8 cellular contexts compared by ENCODE assay signal in genomic region chr16:2486645-2487516, GRCh38. TPM values are rescaled to one million over a fixed set of nuclear protein-coding genes. Genes with fewer than 3 reads are reported as not detected.
DNase-seq lines count a peak whose midpoint lies in the region; ATAC-seq, FAIRE-seq and TF ChIP-seq lines count a peak whose summit lies in the region.

No MANE protein-coding gene starts in this region.

- no peak overlapping the region for H3K27ac ChIP-seq in CD8-positive, alpha-beta memory T cell (ENCODE audit: low read depth, low read length)
- H3K27ac ChIP-seq in K562 (ENCODE audit: extremely low read depth, low read depth, low read length), result no peak overlapping the region
- no peak overlapping the region for H3K27ac ChIP-seq in mesenchymal stem cell (ENCODE audit: low read length, poor library complexity, severe bottlenecking)

- no TSS peak for BruUV-seq in K562 (replicated peaks; lab: Mats Ljungman, UMichigan)

- H3K23ac ChIP-seq in mesenchymal stem cell (ENCODE audit: low read length in 2 of 2), result peak overlapping the region in 1 of 2 experiments; percentile 67

- no peak overlapping the region for H2BK15ac ChIP-seq in mesenchymal stem cell (ENCODE audit: low read depth, poor library complexity, severe bottlenecking)

- in situ Hi-C loops in K562 (cut with MboI), result no loop called here

- H2BK5ac ChIP-seq in mesenchymal stem cell (ENCODE audit: low read depth, low read length, poor library complexity, severe bottlenecking), result no peak overlapping the region

- peak overlapping the region; percentile 4 to 96 (median 80) for H3K27ac Mint-ChIP-seq in CD8-positive, alpha-beta memory T cell
- peak overlapping the region; percentile 62 for H3K27ac Mint-ChIP-seq in T-helper 2 cell treated with Interferon-gamma antibody and Interleukin-4, amounts not matched to agents 5 μg/mL and 100 μg/mL, for 36 hours

- H3K4me1 ChIP-seq in CD8-positive, alpha-beta memory T cell (ENCODE audit: insufficient read depth, low read length), result peaks cover 14% of the 10 kb centered on the region
- H3K4me1 ChIP-seq in K562 (replicated peaks in 1 of 2; ENCODE audit: control insufficient read depth in 2 of 2, insufficient read depth in 2 of 2, low read length in 2 of 2) (peaks cover 24 to 77% of the 10 kb centered on the region in 2 experiments), mesenchymal stem cell (ENCODE audit: control insufficient read depth, insufficient read depth, low read depth, low read length) (peaks cover 24% of the 10 kb centered on the region)

- H3K9me3 ChIP-seq in CD8-positive, alpha-beta memory T cell (ENCODE audit: low read length), result no peaks in the 10 kb centered on the region
- H3K9me3 ChIP-seq in K562 (replicated peaks; ENCODE audit: control insufficient read depth, insufficient read depth, low read depth, low read length) (no peaks in the 10 kb centered on the region), mesenchymal stem cell (ENCODE audit: control insufficient read depth, low read length) (no peaks in the 10 kb centered on the region)

- no peak overlapping the region for H4K91ac ChIP-seq in mesenchymal stem cell (ENCODE audit: low read length)

- CTCF ChIA-PET in CD8-positive, alpha-beta memory T cell (lab: Charles Lee), result interaction anchor here (1.0 to 1.5 kb wide), 6 partner anchors 12 to 292 kb away, joined by 3 to 9 read pairs (median 3); partner anchors contain the start of genes ECI1 and TBC1D24
- CTCF ChIA-PET in K562 (lab: Yijun Ruan, JAX; ENCODE audit: low intra/inter-chr PET ratio), result no interaction called here

- no peak overlapping the region for H2BK120ac ChIP-seq in mesenchymal stem cell (ENCODE audit: low read depth, low read length)

- H3K18ac ChIP-seq in mesenchymal stem cell (ENCODE audit: low read depth in 1 of 2, low read length in 2 of 2), result peak overlapping the region in 1 of 2 experiments; percentile 50

- H3K79me2 ChIP-seq in K562 (ENCODE audit: control insufficient read depth, insufficient read depth, low read length), result peaks cover 73% of the 10 kb centered on the region

- no peak overlapping the region for H3K4me2 ChIP-seq in K562 (ENCODE audit: insufficient read depth, low read length)
- H3K4me2 ChIP-seq in mesenchymal stem cell (ENCODE audit: low read length, poor library complexity, severe bottlenecking), result no peak overlapping the region

- H2AK5ac ChIP-seq in mesenchymal stem cell (ENCODE audit: low read length, severe bottlenecking), result no peak overlapping the region

- peak overlapping the region; percentile 35 for H4K8ac ChIP-seq in mesenchymal stem cell (ENCODE audit: low read length)

- no peak for TF ChIP-seq POLR2A in K562 (conservative IDR thresholded peaks at IDR 0.05)

- no peaks in the 10 kb centered on the region for H3K27me3 Mint-ChIP-seq in CD8-positive, alpha-beta memory T cell
- H3K27me3 Mint-ChIP-seq in T-helper 2 cell treated with Interferon-gamma antibody and Interleukin-4, amounts not matched to agents 5 μg/mL and 100 μg/mL, for 36 hours (ENCODE audit: low read depth), result peaks cover 2% of the 10 kb centered on the region

- FAIRE-seq in K562 (lab: Jason Lieb, UNC), result peak; percentile 15

- no peaks in the 10 kb centered on the region for H3K36me3 ChIP-seq in CD8-positive, alpha-beta memory T cell (ENCODE audit: insufficient read depth, low read length)
- peaks cover 35% of the 10 kb centered on the region; the same call in 2 of the 3 replicates for H3K36me3 ChIP-seq in K562 (ENCODE audit: control insufficient read depth, insufficient read depth, low read length)
- peaks cover 3 to 26% of the 10 kb centered on the region in 2 experiments for H3K36me3 ChIP-seq in mesenchymal stem cell (ENCODE audit: control insufficient read depth in 1 of 2, insufficient read depth in 2 of 2, low read depth in 1 of 2, low read length in 2 of 2)

- TF ChIP-seq RAD21 in K562 (CRISPR knock-in tag; conservative IDR thresholded peaks at IDR 0.05 in 1 of 2, IDR thresholded peaks at IDR 0.05 in 1 of 2), result no peak

- WGBS in K562 (ENCODE audit: insufficient coverage, low coverage, missing lambda C conversion rate), result 90% methylated on average over 25 of the region's 29 CpGs
- WGBS in mesenchymal stem cell, result 85% methylated on average over 29 of the region's 29 CpGs

- peaks cover 50% of the 10 kb centered on the region for H3K79me1 ChIP-seq in mesenchymal stem cell (replicated peaks; ENCODE audit: low read length, poor library complexity, severe bottlenecking)

- peak; percentile 81 for ATAC-seq in GM21786 (IDR thresholded peaks at IDR 0.05; ENCODE audit: unreplicated experiment)
- no peak for ATAC-seq in K562
- ATAC-seq in GM21390 (IDR thresholded peaks at IDR 0.05; ENCODE audit: unreplicated experiment), result no peak

- peak overlapping the region in 1 of 2 experiments; percentile 79 for H3K14ac ChIP-seq in mesenchymal stem cell (ENCODE audit: low read length in 2 of 2)

- H2BK12ac ChIP-seq in mesenchymal stem cell (ENCODE audit: low read length in 2 of 2), result peak overlapping the region in 1 of 2 experiments; percentile 37

- H3K4me3 ChIP-seq in CD8-positive, alpha-beta memory T cell (ENCODE audit: low read length), result no peak overlapping the region
- H3K4me3 ChIP-seq in K562 (no peak overlapping the region), mesenchymal stem cell (ENCODE audit: insufficient read depth in 1 of 2, low read depth in 1 of 2, low read length in 2 of 2) (no peak overlapping the region)

- POLR2A ChIA-PET in CD8-positive, alpha-beta memory T cell (lab: Charles Lee), result interaction anchor here (1.3 kb wide), 1 partner anchor 12 kb away, joined by 3 read pairs; the partner anchor contains the start of gene TBC1D24
- POLR2A ChIA-PET in K562 (lab: Yijun Ruan, JAX), result interaction anchor here (0.6 to 1.3 kb wide), 2 partner anchors 14 to 337 kb away, joined by 3 read pairs; no protein-coding TSS in a partner anchor

- no peak for TF ChIP-seq EP300 in K562 (IDR thresholded peaks at IDR 0.05; ENCODE audit: low read length)

- H4K20me1 ChIP-seq in K562 (replicated peaks; ENCODE audit: control insufficient read depth, insufficient read depth, low read length), result peaks cover 5% of the 10 kb centered on the region; the same call in 1 of the 2 replicates

- H3K9ac ChIP-seq in K562 (ENCODE audit: insufficient read depth in 1 of 2, low read depth in 2 of 2, low read length in 2 of 2) (peak overlapping the region in 1 of 2 experiments; percentile 77; a peak in 2 of 4 replicates), mesenchymal stem cell (ENCODE audit: low read length) (no peak overlapping the region)

- no peaks in the 10 kb centered on the region for H3K9me1 ChIP-seq in K562 (ENCODE audit: control insufficient read depth, insufficient read depth, low read length)

- no peak overlapping the region for H3K4ac ChIP-seq in mesenchymal stem cell (ENCODE audit: low read depth in 1 of 2, low read length in 2 of 2)

- no peaks in the 10 kb centered on the region for H3K27me3 ChIP-seq in CD8-positive, alpha-beta memory T cell (ENCODE audit: insufficient read depth, low read length, poor library complexity, severe bottlenecking)
- no peaks in the 10 kb centered on the region for H3K27me3 ChIP-seq in K562 (ENCODE audit: control insufficient read depth in 2 of 2, insufficient read depth in 2 of 2, low read length in 2 of 2)
- H3K27me3 ChIP-seq in mesenchymal stem cell (ENCODE audit: control insufficient read depth in 1 of 2, insufficient read depth in 1 of 2, low read length in 2 of 2), result no peaks in the 10 kb centered on the region

- no peaks in the 10 kb centered on the region for H3K36me3 Mint-ChIP-seq in CD8-positive, alpha-beta memory T cell
- no peaks in the 10 kb centered on the region for H3K36me3 Mint-ChIP-seq in T-helper 2 cell treated with Interferon-gamma antibody and Interleukin-4, amounts not matched to agents 5 μg/mL and 100 μg/mL, for 36 hours (ENCODE audit: low read depth)

- intact Hi-C loops in K562 (cut with micrococcal nuclease), result no loop called here

- peak overlapping the region in 5 of 7 donors; percentile 56 to 69 (median 63) for H3K4me3 Mint-ChIP-seq in CD8-positive, alpha-beta memory T cell
- H3K4me3 Mint-ChIP-seq in T-helper 2 cell treated with Interferon-gamma antibody and Interleukin-4, amounts not matched to agents 5 μg/mL and 100 μg/mL, for 36 hours, result peak overlapping the region; percentile 54

- peak; percentile 65 to 87 (median 75) for DNase-seq in CD8-positive, alpha-beta memory T cell
- peak; percentile 62 for DNase-seq in T-helper 2 cell treated with Interferon-gamma antibody and Interleukin-4, amounts not matched to agents 5 μg/mL and 100 μg/mL, for 36 hours (ENCODE audit: low spot score)
- DNase-seq in K562 (ENCODE audit: extremely low read depth in 1 of 4, low spot score in 3 of 4), result no peak
- DNase-seq in mesenchymal stem cell, result no peak
- DNase-seq in stimulated activated CD8-positive, alpha-beta memory T cell treated with anti-CD3 and anti-CD28 coated beads, Interleukin-7, amount 100 ng/mL, for 4 hours (ENCODE audit: low read depth in 2 of 2), result peak; percentile 76 to 81
- no peak for DNase-seq in DMS153 treated with DMSO at 0.1 percent for 48 hours (lab: John Stamatoyannopoulos, UW; ENCODE audit: unreplicated experiment)

- no peaks in the 10 kb centered on the region for H3K9me3 Mint-ChIP-seq in CD8-positive, alpha-beta memory T cell
- no peaks in the 10 kb centered on the region for H3K9me3 Mint-ChIP-seq in T-helper 2 cell treated with Interferon-gamma antibody and Interleukin-4, amounts not matched to agents 5 μg/mL and 100 μg/mL, for 36 hours

- TF ChIP-seq CTCF in K562 (IDR thresholded peaks at IDR 0.05 in 2 of 3, conservative IDR thresholded peaks at IDR 0.05 in 1 of 3; ENCODE audit: insufficient read depth in 2 of 3, low read depth in 1 of 3, low read length in 3 of 3), result no peak

- peaks cover 13 to 28% (median 16%) of the 10 kb centered on the region in 3 donors for H3K4me1 Mint-ChIP-seq in CD8-positive, alpha-beta memory T cell
- peaks cover 10% of the 10 kb centered on the region for H3K4me1 Mint-ChIP-seq in T-helper 2 cell treated with Interferon-gamma antibody and Interleukin-4, amounts not matched to agents 5 μg/mL and 100 μg/mL, for 36 hours (ENCODE audit: low read depth)

- no peak overlapping the region for H2AFZ ChIP-seq in K562 (ENCODE audit: low read depth, low read length)
- no peak overlapping the region for H2AFZ ChIP-seq in mesenchymal stem cell (ENCODE audit: low read depth, low read length)

RNA-seq across cellular contexts. Expression of gene TBC1D24, which starts 12.0 kb away (rescaled TPM):
- total RNA-seq in CD8-positive, alpha-beta memory T cell, result 10 to 100 TPM; 28.3 to 32.7 TPM
- 3.5 TPM for polyA plus RNA-seq in CD8-positive, alpha-beta memory T cell
- 29.2 and 69.3 TPM in 2 replicates for total RNA-seq in K562 (2011; cell fraction: chromatin; rRNA removed; ENCODE audit: low replicate concordance)
- total RNA-seq in K562 (2011; cell fraction: nucleolus; rRNA removed), result 36.9 and 38.2 TPM in 2 replicates
- total RNA-seq in K562 (2011; cell fraction: nucleoplasm; rRNA removed), result 27.0 and 36.9 TPM in 2 replicates
- total RNA-seq in K562 (2014; rRNA removed), result 7.2 and 13.4 TPM in 2 replicates
- total RNA-seq in K562 (2014; rRNA removed; fragmentation: Illumina TruSeq; extraction: Trizol), result 4.2 and 4.9 TPM in 2 replicates
- total RNA-seq in K562 (2015; rRNA removed; fragmentation: Illumina TruSeq; extraction: Trizol), result 9.1 and 11.2 TPM in 2 replicates
- 22.6 and 24.3 TPM in 2 replicates for total RNA-seq in K562 (2021)
- polyA plus RNA-seq in K562 (2011; rRNA removed), result 5.7 and 9.4 TPM in 2 replicates
- 7.1 and 12.3 TPM in 2 replicates for polyA plus RNA-seq in K562 (2011; cell fraction: cytosol; rRNA removed)
- 22.9 and 34.2 TPM in 2 replicates for polyA plus RNA-seq in K562 (2011; cell fraction: nucleus; rRNA removed)
- polyA plus RNA-seq in K562 (2012), result 8.5 and 9.1 TPM in 2 replicates
- 7.2 and 9.4 TPM in 2 replicates for polyA plus RNA-seq in K562 (2014; fragmentation: Illumina TruSeq; extraction: Trizol)
- 1 to 10 TPM; 1.7 to 4.2 TPM for polyA plus RNA-seq in K562 (2014; fragmentation: Nextera tagmentation; extraction: Ambion mirVana)
- 8.3 and 9.3 TPM in 2 replicates for polyA plus RNA-seq in K562 (2014; rRNA removed)
- polyA minus RNA-seq in K562 (2011; rRNA and poly(A)+ RNA removed), result 6.5 and 9.7 TPM in 2 replicates
- polyA minus RNA-seq in K562 (2011; cell fraction: cytosol; rRNA and poly(A)+ RNA removed), result 13.1 and 14.3 TPM in 2 replicates
- 12.5 and 15.3 TPM in 2 replicates for polyA minus RNA-seq in K562 (2011; cell fraction: nucleus; rRNA and poly(A)+ RNA removed)
- polyA plus RNA-seq in mesenchymal stem cell (2013, experiment 1 of 2), result 4.9 TPM
- 4.1 TPM for polyA plus RNA-seq in mesenchymal stem cell (2013, experiment 2 of 2)

RNA-seq across cellular contexts. Expression of gene NTN3, which starts 15.8 kb away (rescaled TPM):
- total RNA-seq in CD8-positive, alpha-beta memory T cell, result not detected
- polyA plus RNA-seq in CD8-positive, alpha-beta memory T cell, result not detected
- 0.42 TPM in 1 of 2 replicates, not detected in the other for total RNA-seq in K562 (2011; cell fraction: chromatin; rRNA removed; ENCODE audit: low replicate concordance)
- 0.13 and 0.17 TPM in 2 replicates for total RNA-seq in K562 (2011; cell fraction: nucleolus; rRNA removed)
- total RNA-seq in K562 (2011; cell fraction: nucleoplasm; rRNA removed), result not detected in 2 replicates
- total RNA-seq in K562 (2014; rRNA removed), result not detected in 2 replicates
- not detected in 2 replicates for total RNA-seq in K562 (2014; rRNA removed; fragmentation: Illumina TruSeq; extraction: Trizol)
- not detected in 2 replicates for total RNA-seq in K562 (2015; rRNA removed; fragmentation: Illumina TruSeq; extraction: Trizol)
- not detected in 2 replicates for total RNA-seq in K562 (2021)
- polyA plus RNA-seq in K562 (2011; rRNA removed), result not detected in 2 replicates
- polyA plus RNA-seq in K562 (2011; cell fraction: cytosol; rRNA removed), result not detected in 2 replicates
- polyA plus RNA-seq in K562 (2011; cell fraction: nucleus; rRNA removed), result not detected in 2 replicates
- 0.07 and 0.08 TPM in 2 replicates for polyA plus RNA-seq in K562 (2012)
- polyA plus RNA-seq in K562 (2014; fragmentation: Illumina TruSeq; extraction: Trizol), result not detected in 2 replicates
- not detected for polyA plus RNA-seq in K562 (2014; fragmentation: Nextera tagmentation; extraction: Ambion mirVana)
- not detected in 2 replicates for polyA plus RNA-seq in K562 (2014; rRNA removed)
- not detected in 2 replicates for polyA minus RNA-seq in K562 (2011; rRNA and poly(A)+ RNA removed)
- not detected in 2 replicates for polyA minus RNA-seq in K562 (2011; cell fraction: cytosol; rRNA and poly(A)+ RNA removed)
- not detected in 2 replicates for polyA minus RNA-seq in K562 (2011; cell fraction: nucleus; rRNA and poly(A)+ RNA removed)
- polyA plus RNA-seq in mesenchymal stem cell (2013, experiment 1 of 2), result 0.14 TPM
- 0.15 TPM for polyA plus RNA-seq in mesenchymal stem cell (2013, experiment 2 of 2)

RNA-seq across cellular contexts. Expression of gene ATP6V0C, which starts 26.9 kb away (rescaled TPM):
- 100 to 1,000 TPM; 154 to 157 TPM for total RNA-seq in CD8-positive, alpha-beta memory T cell
- 101 TPM for polyA plus RNA-seq in CD8-positive, alpha-beta memory T cell
- 30.3 and 91.0 TPM in 2 replicates for total RNA-seq in K562 (2011; cell fraction: chromatin; rRNA removed; ENCODE audit: low replicate concordance)
- total RNA-seq in K562 (2011; cell fraction: nucleolus; rRNA removed), result 132 and 138 TPM in 2 replicates
- total RNA-seq in K562 (2011; cell fraction: nucleoplasm; rRNA removed), result 102 and 104 TPM in 2 replicates
- 28.4 and 48.6 TPM in 2 replicates for total RNA-seq in K562 (2014; rRNA removed)
- total RNA-seq in K562 (2014; rRNA removed; fragmentation: Illumina TruSeq; extraction: Trizol), result 10.2 and 10.8 TPM in 2 replicates
- total RNA-seq in K562 (2015; rRNA removed; fragmentation: Illumina TruSeq; extraction: Trizol), result 22.7 and 24.3 TPM in 2 replicates
- total RNA-seq in K562 (2021), result 213 and 228 TPM in 2 replicates
- 7.1 and 14.1 TPM in 2 replicates for polyA plus RNA-seq in K562 (2011; rRNA removed)
- polyA plus RNA-seq in K562 (2011; cell fraction: cytosol; rRNA removed), result 28.4 and 49.5 TPM in 2 replicates
- 18.4 and 28.6 TPM in 2 replicates for polyA plus RNA-seq in K562 (2011; cell fraction: nucleus; rRNA removed)
- 228 and 237 TPM in 2 replicates for polyA plus RNA-seq in K562 (2012)
- 44.5 and 83.3 TPM in 2 replicates for polyA plus RNA-seq in K562 (2014; fragmentation: Illumina TruSeq; extraction: Trizol)
- 1 to 10 TPM; 2.9 to 5.2 TPM for polyA plus RNA-seq in K562 (2014; fragmentation: Nextera tagmentation; extraction: Ambion mirVana)
- 63.0 and 66.3 TPM in 2 replicates for polyA plus RNA-seq in K562 (2014; rRNA removed)
- polyA minus RNA-seq in K562 (2011; rRNA and poly(A)+ RNA removed), result 4.5 and 5.5 TPM in 2 replicates
- polyA minus RNA-seq in K562 (2011; cell fraction: cytosol; rRNA and poly(A)+ RNA removed), result 81.8 and 143 TPM in 2 replicates
- 8.2 and 10.8 TPM in 2 replicates for polyA minus RNA-seq in K562 (2011; cell fraction: nucleus; rRNA and poly(A)+ RNA removed)
- 498 TPM for polyA plus RNA-seq in mesenchymal stem cell (2013, experiment 1 of 2)
- polyA plus RNA-seq in mesenchymal stem cell (2013, experiment 2 of 2), result 484 TPM

RNA-seq across cellular contexts. Expression of gene TEDC2, which starts 27.0 kb away (rescaled TPM):
- total RNA-seq in CD8-positive, alpha-beta memory T cell, result 10 to 100 TPM; 32.1 to 34.2 TPM
- polyA plus RNA-seq in CD8-positive, alpha-beta memory T cell, result 0.56 TPM
- total RNA-seq in K562 (2011; cell fraction: chromatin; rRNA removed; ENCODE audit: low replicate concordance), result 28.4 and 114 TPM in 2 replicates
- 102 and 124 TPM in 2 replicates for total RNA-seq in K562 (2011; cell fraction: nucleolus; rRNA removed)
- 40.8 and 51.4 TPM in 2 replicates for total RNA-seq in K562 (2011; cell fraction: nucleoplasm; rRNA removed)
- 50.2 and 66.0 TPM in 2 replicates for total RNA-seq in K562 (2014; rRNA removed)
- total RNA-seq in K562 (2014; rRNA removed; fragmentation: Illumina TruSeq; extraction: Trizol), result 6.4 and 11.6 TPM in 2 replicates
- total RNA-seq in K562 (2015; rRNA removed; fragmentation: Illumina TruSeq; extraction: Trizol), result 25.8 and 28.4 TPM in 2 replicates
- total RNA-seq in K562 (2021), result 43.0 and 46.1 TPM in 2 replicates
- polyA plus RNA-seq in K562 (2011; rRNA removed), result 11.5 and 19.7 TPM in 2 replicates
- polyA plus RNA-seq in K562 (2011; cell fraction: cytosol; rRNA removed), result 12.4 and 30.6 TPM in 2 replicates
- polyA plus RNA-seq in K562 (2011; cell fraction: nucleus; rRNA removed), result 115 and 152 TPM in 2 replicates
- 25.5 and 36.0 TPM in 2 replicates for polyA plus RNA-seq in K562 (2012)
- polyA plus RNA-seq in K562 (2014; fragmentation: Illumina TruSeq; extraction: Trizol), result 17.6 and 21.1 TPM in 2 replicates
- 1 to 10 TPM in 1 of 2 experiments, under 1 TPM in 1; 0.75 to 2.2 TPM for polyA plus RNA-seq in K562 (2014; fragmentation: Nextera tagmentation; extraction: Ambion mirVana)
- 46.1 and 57.0 TPM in 2 replicates for polyA plus RNA-seq in K562 (2014; rRNA removed)
- 3.6 and 6.3 TPM in 2 replicates for polyA minus RNA-seq in K562 (2011; rRNA and poly(A)+ RNA removed)
- polyA minus RNA-seq in K562 (2011; cell fraction: cytosol; rRNA and poly(A)+ RNA removed), result 5.9 and 8.8 TPM in 2 replicates
- polyA minus RNA-seq in K562 (2011; cell fraction: nucleus; rRNA and poly(A)+ RNA removed), result 44.7 and 53.2 TPM in 2 replicates
- polyA plus RNA-seq in mesenchymal stem cell (2013, experiment 1 of 2), result 3.4 TPM
- polyA plus RNA-seq in mesenchymal stem cell (2013, experiment 2 of 2), result 3.5 TPM

RNA-seq across cellular contexts. Expression of gene AMDHD2, which starts 33.3 kb away (rescaled TPM):
- total RNA-seq in CD8-positive, alpha-beta memory T cell, result 10 to 100 TPM; 34.1 to 35.5 TPM
- polyA plus RNA-seq in CD8-positive, alpha-beta memory T cell, result 21.2 TPM
- total RNA-seq in K562 (2011; cell fraction: chromatin; rRNA removed; ENCODE audit: low replicate concordance), result 56.1 and 256 TPM in 2 replicates
- 207 and 245 TPM in 2 replicates for total RNA-seq in K562 (2011; cell fraction: nucleolus; rRNA removed)
- total RNA-seq in K562 (2011; cell fraction: nucleoplasm; rRNA removed), result 104 and 109 TPM in 2 replicates
- total RNA-seq in K562 (2014; rRNA removed) (39.5 and 48.7 TPM in 2 replicates), K562 (2014; rRNA removed; fragmentation: Illumina TruSeq; extraction: Trizol) (2.0 and 3.6 TPM in 2 replicates), K562 (2015; rRNA removed; fragmentation: Illumina TruSeq; extraction: Trizol) (23.0 and 24.9 TPM in 2 replicates), K562 (2021) (42.3 and 55.1 TPM in 2 replicates)
- polyA plus RNA-seq in K562 (2011; rRNA removed) (11.7 and 19.0 TPM in 2 replicates), K562 (2014; fragmentation: Illumina TruSeq; extraction: Trizol) (10.1 and 18.1 TPM in 2 replicates), K562 (2014; fragmentation: Nextera tagmentation; extraction: Ambion mirVana) (under 1 TPM in 1 of 2 experiments, not detected in 1; 0.38 TPM), K562 (2014; rRNA removed) (54.4 and 56.9 TPM in 2 replicates)
- polyA plus RNA-seq in K562 (2011; cell fraction: cytosol; rRNA removed), result 12.6 and 34.7 TPM in 2 replicates
- 186 and 323 TPM in 2 replicates for polyA plus RNA-seq in K562 (2011; cell fraction: nucleus; rRNA removed)
- polyA plus RNA-seq in K562 (2012), result 37.8 and 57.1 TPM in 2 replicates
- 2.0 and 5.0 TPM in 2 replicates for polyA minus RNA-seq in K562 (2011; rRNA and poly(A)+ RNA removed)
- 11.7 and 14.9 TPM in 2 replicates for polyA minus RNA-seq in K562 (2011; cell fraction: cytosol; rRNA and poly(A)+ RNA removed)
- 48.8 and 59.8 TPM in 2 replicates for polyA minus RNA-seq in K562 (2011; cell fraction: nucleus; rRNA and poly(A)+ RNA removed)
- polyA plus RNA-seq in mesenchymal stem cell (2013, experiment 1 of 2), result 24.6 TPM
- 20.6 TPM for polyA plus RNA-seq in mesenchymal stem cell (2013, experiment 2 of 2)

Comparison
In these comparisons a context has a peak if more than half of its experiments do, and no peak if none do; other contexts are left out.
1. DNase-seq: peak in CD8-positive, alpha-beta memory T cell (5 of 5), T-helper 2 cell treated with Interferon-gamma antibody and Interleukin-4, amounts not matched to agents 5 μg/mL and 100 μg/mL, for 36 hours (single experiment) and stimulated activated CD8-positive, alpha-beta memory T cell treated with anti-CD3 and anti-CD28 coated beads, Interleukin-7, amount 100 ng/mL, for 4 hours (2 of 2); none in K562 (0 of 4), mesenchymal stem cell (single experiment) and DMS153 treated with DMSO at 0.1 percent for 48 hours (single experiment).